8 cellular contexts compared by ENCODE assay signal in genomic region chr3:48472673-48472922, GRCh38. TPM values are rescaled to one million over a fixed set of nuclear protein-coding genes. Genes with fewer than 3 reads are reported as not detected.
DNase-seq lines count a peak whose midpoint lies in the region; ATAC-seq and TF ChIP-seq lines count a peak whose summit lies in the region.

No MANE protein-coding gene starts in this region.

- H3K9me3 Mint-ChIP-seq in activated naive CD8-positive, alpha-beta T cell treated with anti-CD3 and anti-CD28 coated beads for 36 hours, result no peaks in the 10 kb centered on the region

- peak overlapping the region; percentile 91 for H3K4me3 ChIP-seq in iPS-20b (ENCODE audit: low read length)
- peak overlapping the region; percentile 52 to 73 (median 60) for H3K4me3 ChIP-seq in stomach

- peaks cover 18% of the 10 kb centered on the region for H3K36me3 Mint-ChIP-seq in activated naive CD8-positive, alpha-beta T cell treated with anti-CD3 and anti-CD28 coated beads for 36 hours

- 0% methylated on average over 5 of the region's 5 CpGs for WGBS in stomach, 5 donors

- H3K9me3 ChIP-seq in iPS-20b (ENCODE audit: insufficient read depth, low read depth, low read length), result no peaks in the 10 kb centered on the region
- no peaks in the 10 kb centered on the region for H3K9me3 ChIP-seq in stomach

- TF ChIP-seq CTCF in C4-2B (conservative IDR thresholded peaks at IDR 0.05) (no peak), stomach (IDR thresholded peaks at IDR 0.05) (no peak)

- ATAC-seq in HG02798 (IDR thresholded peaks at IDR 0.05; ENCODE audit: poor library complexity, unreplicated experiment) (peak; percentile 11), HG03565 (IDR thresholded peaks at IDR 0.05; ENCODE audit: unreplicated experiment) (no peak)

- H3K4me1 ChIP-seq in iPS-20b (ENCODE audit: insufficient read depth, low read length), result peaks cover 15% of the 10 kb centered on the region; the same call in 1 of the 2 replicates
- H3K4me1 ChIP-seq in stomach, result peaks cover 34 to 58% (median 57%) of the 10 kb centered on the region in 4 donors

- peak overlapping the region; percentile 98 for H3K27ac Mint-ChIP-seq in activated naive CD8-positive, alpha-beta T cell treated with anti-CD3 and anti-CD28 coated beads for 36 hours

- no peak for DNase-seq in activated naive CD8-positive, alpha-beta T cell treated with anti-CD3 and anti-CD28 coated beads for 36 hours
- DNase-seq in stomach, result no peak
- no peak for DNase-seq in NCI-H128 (lab: John Stamatoyannopoulos, UW; ENCODE audit: unreplicated experiment)
- no peak for DNase-seq in DMS53 treated with DMSO at 0.1 percent for 48 hours (lab: John Stamatoyannopoulos, UW; ENCODE audit: unreplicated experiment)

- TF ChIP-seq EP300 in stomach (IDR thresholded peaks at IDR 0.05), result no peak

- intact Hi-C loops in stomach (cut with DNase I; ENCODE audit: low total_unique reads), result no loop called here

- peaks cover 48% of the 10 kb centered on the region for H3K4me1 Mint-ChIP-seq in activated naive CD8-positive, alpha-beta T cell treated with anti-CD3 and anti-CD28 coated beads for 36 hours

- H3K27ac ChIP-seq in C4-2B (peak overlapping the region; percentile 85), iPS-20b (ENCODE audit: low read length) (peak overlapping the region; percentile 99), stomach (peak overlapping the region; percentile 89 to 100 (median 95))

- peak overlapping the region; percentile 97 for H3K9ac ChIP-seq in iPS-20b (ENCODE audit: low read depth, low read length)

- H3K36me3 ChIP-seq in iPS-20b (ENCODE audit: insufficient read depth, low read depth, low read length), result peaks cover 27% of the 10 kb centered on the region
- peaks cover 21 to 53% (median 37%) of the 10 kb centered on the region in 4 donors for H3K36me3 ChIP-seq in stomach

- peak overlapping the region; percentile 81 for H3K4me3 Mint-ChIP-seq in activated naive CD8-positive, alpha-beta T cell treated with anti-CD3 and anti-CD28 coated beads for 36 hours

- no peaks in the 10 kb centered on the region for H3K27me3 ChIP-seq in iPS-20b (ENCODE audit: insufficient read depth, low read length)
- H3K27me3 ChIP-seq in stomach, result no peaks in the 10 kb centered on the region

- H3K27me3 Mint-ChIP-seq in activated naive CD8-positive, alpha-beta T cell treated with anti-CD3 and anti-CD28 coated beads for 36 hours, result no peaks in the 10 kb centered on the region

- no peak for TF ChIP-seq POLR2A in stomach (IDR thresholded peaks at IDR 0.05)

RNA-seq across cellular contexts. Expression of gene ATRIP, which starts 26.1 kb away (rescaled TPM):
- 10 to 100 TPM; 17.3 to 17.9 TPM for total RNA-seq in activated naive CD8-positive, alpha-beta T cell treated with anti-CD3 and anti-CD28 coated beads for 36 hours
- 10 to 100 TPM in 2 of 5 donors, 1 to 10 TPM in 3; 2.3 to 34.4 (median 5.5) TPM for total RNA-seq in stomach
- 1 to 10 TPM; 2.9 to 5.8 (median 3.2) TPM for polyA plus RNA-seq in stomach

RNA-seq across cellular contexts. Expression of gene SHISA5, which starts 31.4 kb away (rescaled TPM):
- total RNA-seq in activated naive CD8-positive, alpha-beta T cell treated with anti-CD3 and anti-CD28 coated beads for 36 hours, result 10 to 100 TPM; 68.8 to 73.5 TPM
- total RNA-seq in stomach, result 100 to 1,000 TPM in 1 of 5 donors, 10 to 100 TPM in 4; 43.4 to 182 (median 51.8) TPM
- 100 to 1,000 TPM in 1 of 3 donors, 10 to 100 TPM in 2; 57.5 to 116 (median 58.7) TPM for polyA plus RNA-seq in stomach

RNA-seq across cellular contexts. Expression of gene TMA7, which starts 32.5 kb away (rescaled TPM):
- total RNA-seq in activated naive CD8-positive, alpha-beta T cell treated with anti-CD3 and anti-CD28 coated beads for 36 hours, result 100 to 1,000 TPM; 398 to 421 TPM
- total RNA-seq in stomach, result 100 to 1,000 TPM; 107 to 298 (median 230) TPM
- polyA plus RNA-seq in stomach, result 100 to 1,000 TPM; 644 to 702 (median 660) TPM

RNA-seq across cellular contexts. Expression of gene CCDC51, which starts 32.7 kb away (rescaled TPM):
- 10 to 100 TPM; 28.2 to 29.5 TPM for total RNA-seq in activated naive CD8-positive, alpha-beta T cell treated with anti-CD3 and anti-CD28 coated beads for 36 hours
- total RNA-seq in stomach, result 10 to 100 TPM in 1 of 5 donors, 1 to 10 TPM in 4; 1.8 to 12.5 (median 7.1) TPM
- 10 to 100 TPM in 1 of 3 donors, 1 to 10 TPM in 2; 6.0 to 10.3 (median 9.5) TPM for polyA plus RNA-seq in stomach

RNA-seq across cellular contexts. Expression of gene PLXNB1, which starts 42.7 kb away (rescaled TPM):
- total RNA-seq in activated naive CD8-positive, alpha-beta T cell treated with anti-CD3 and anti-CD28 coated beads for 36 hours, result 1 to 10 TPM; 1.6 to 2.4 TPM
- 100 to 1,000 TPM in 4 of 5 donors, 10 to 100 TPM in 1; 86.7 to 874 (median 314) TPM for total RNA-seq in stomach
- polyA plus RNA-seq in stomach, result 100 to 1,000 TPM in 1 of 3 donors, 10 to 100 TPM in 2; 13.9 to 157 (median 45.0) TPM
